In genomic region chr15:52568569-52569243, GRCh38 we compare ENCODE assay signal across 8 cellular contexts. TPM values are rescaled to one million over a fixed set of nuclear protein-coding genes. Genes with fewer than 3 reads are reported as not detected.
DNase-seq lines count a peak whose midpoint lies in the region; ATAC-seq and TF ChIP-seq lines count a peak whose summit lies in the region.

Gene ARPP19 (minus strand): TSS chr15:52569030. CDS start chr15:52568892, 138 bp downstream.

- peaks cover 0 to under 1% (median 0%) of the 10 kb centered on the region in 7 donors for H3K9me3 Mint-ChIP-seq in CD4-positive, CD25-positive, alpha-beta regulatory T cell
- H3K9me3 Mint-ChIP-seq in activated CD8-positive, alpha-beta T cell treated with anti-CD3 and anti-CD28 coated beads for 36 hours: peaks cover under 1% of the 10 kb centered on the region

- peak; percentile 77 to 92 (median 79) for DNase-seq in CD4-positive, CD25-positive, alpha-beta regulatory T cell
- peak; percentile 98 for DNase-seq in NCI-H82 (lab: John Stamatoyannopoulos, UW)
- DNase-seq in activated CD8-positive, alpha-beta T cell treated with anti-CD3 and anti-CD28 coated beads for 36 hours: peak; percentile 90
- peak; percentile 95 for DNase-seq in ecto neural progenitor cell (ENCODE audit: low spot score)
- DNase-seq in lower lobe of right lung: peak; percentile 94
- peak; percentile 52 to 64 (median 59) for DNase-seq in stimulated activated CD4-positive, alpha-beta T cell treated with anti-CD3 and anti-CD28 coated beads, TNF-alpha, amount 100 ng/mL, for 4 hours (ENCODE audit: low read depth in 3 of 3)

- peak within 1 kb of the TSS; percentile 88 for H3K4me3 ChIP-seq in CD4-positive, CD25-positive, alpha-beta regulatory T cell (ENCODE audit: low read depth, low read length)
- H3K4me3 ChIP-seq in lower lobe of right lung: peak within 1 kb of the TSS; percentile 82

- intact Hi-C loops in activated CD8-positive, alpha-beta T cell treated with anti-CD3 and anti-CD28 coated beads for 36 hours (cut with micrococcal nuclease): loop anchor here (10.0 kb wide), 1 partner anchor 116 kb away; no protein-coding TSS in a partner anchor
- intact Hi-C loops in lower lobe of right lung (cut with DNase I): no loop called here

- peak within 1 kb of the TSS; percentile 99 to 100 (median 99) for H3K27ac Mint-ChIP-seq in CD4-positive, CD25-positive, alpha-beta regulatory T cell
- H3K27ac Mint-ChIP-seq in activated CD8-positive, alpha-beta T cell treated with anti-CD3 and anti-CD28 coated beads for 36 hours: peak within 1 kb of the TSS; percentile 98

- no peaks in the 10 kb centered on the region for H3K27me3 Mint-ChIP-seq in CD4-positive, CD25-positive, alpha-beta regulatory T cell
- H3K27me3 Mint-ChIP-seq in activated CD8-positive, alpha-beta T cell treated with anti-CD3 and anti-CD28 coated beads for 36 hours: no peaks in the 10 kb centered on the region

- POLR2A ChIA-PET in activated CD8-positive, alpha-beta T cell treated with anti-CD3 and anti-CD28 coated beads for 36 hours (lab: Charles Lee): interaction anchor here (0.6 to 1.6 kb wide), 5 partner anchors 9 to 316 kb away, joined by 3 to 5 read pairs (median 3); no protein-coding TSS in a partner anchor

- H3K9me3 ChIP-seq in CD4-positive, CD25-positive, alpha-beta regulatory T cell (ENCODE audit: control insufficient read depth in 2 of 2, low read length in 2 of 2): no peaks in the 10 kb centered on the region
- no peaks in the 10 kb centered on the region for H3K9me3 ChIP-seq in lower lobe of right lung

- CTCF ChIA-PET in activated CD8-positive, alpha-beta T cell treated with anti-CD3 and anti-CD28 coated beads for 36 hours (lab: Charles Lee): interaction anchor here (1.0 to 1.2 kb wide), 2 partner anchors 40 to 105 kb away, joined by 3 read pairs; partner anchors contain the start of gene MYO5A

- no peak for TF ChIP-seq CTCF in activated CD8-positive, alpha-beta T cell treated with anti-CD3 and anti-CD28 coated beads for 36 hours (IDR thresholded peaks at IDR 0.05)
- TF ChIP-seq CTCF in lower lobe of right lung (IDR thresholded peaks at IDR 0.05): no peak

- H3K36me3 ChIP-seq in CD4-positive, CD25-positive, alpha-beta regulatory T cell (ENCODE audit: control insufficient read depth, insufficient read depth, low read length): no peaks in the 10 kb centered on the region
- no peaks in the 10 kb centered on the region for H3K36me3 ChIP-seq in lower lobe of right lung

- H3K4me1 ChIP-seq in CD4-positive, CD25-positive, alpha-beta regulatory T cell (ENCODE audit: control insufficient read depth, insufficient read depth, low read length, poor library complexity, severe bottlenecking): peaks cover 47% of the 10 kb centered on the region
- H3K4me1 ChIP-seq in lower lobe of right lung: peaks cover 38% of the 10 kb centered on the region

- no peaks in the 10 kb centered on the region for H3K36me3 Mint-ChIP-seq in CD4-positive, CD25-positive, alpha-beta regulatory T cell
- H3K36me3 Mint-ChIP-seq in activated CD8-positive, alpha-beta T cell treated with anti-CD3 and anti-CD28 coated beads for 36 hours (ENCODE audit: low read depth): peaks cover 25% of the 10 kb centered on the region

- H3K27me3 ChIP-seq in CD4-positive, CD25-positive, alpha-beta regulatory T cell (ENCODE audit: control insufficient read depth, insufficient read depth, low read length): no peaks in the 10 kb centered on the region
- no peaks in the 10 kb centered on the region for H3K27me3 ChIP-seq in lower lobe of right lung (ENCODE audit: low read depth)

- peaks cover 25 to 45% (median 38%) of the 10 kb centered on the region in 4 donors for H3K4me1 Mint-ChIP-seq in CD4-positive, CD25-positive, alpha-beta regulatory T cell
- peaks cover 31% of the 10 kb centered on the region for H3K4me1 Mint-ChIP-seq in activated CD8-positive, alpha-beta T cell treated with anti-CD3 and anti-CD28 coated beads for 36 hours (ENCODE audit: low read depth)

- peak; percentile 72 to 74 for ATAC-seq in CD4-positive, CD25-positive, alpha-beta regulatory T cell (ENCODE audit: low read depth in 2 of 2)
- ATAC-seq in GM19438 (IDR thresholded peaks at IDR 0.05; ENCODE audit: low read depth, unreplicated experiment): peak; percentile 76
- ATAC-seq in HG03575 (IDR thresholded peaks at IDR 0.05; ENCODE audit: extremely low read depth, insufficient number of reproducible peaks, low FRiP score, unreplicated experiment): peak; percentile 43
- ATAC-seq in activated CD8-positive, alpha-beta T cell treated with anti-CD3 and anti-CD28 coated beads for 36 hours: peak; percentile 82
- peak; percentile 96 for ATAC-seq in lower lobe of right lung

- H3K4me3 Mint-ChIP-seq in CD4-positive, CD25-positive, alpha-beta regulatory T cell: peak within 1 kb of the TSS; percentile 94 to 99 (median 98)
- peak within 1 kb of the TSS; percentile 95 for H3K4me3 Mint-ChIP-seq in activated CD8-positive, alpha-beta T cell treated with anti-CD3 and anti-CD28 coated beads for 36 hours

- H3K27ac ChIP-seq in CD4-positive, CD25-positive, alpha-beta regulatory T cell (ENCODE audit: insufficient read depth, low read length, poor library complexity, severe bottlenecking): peak within 1 kb of the TSS; percentile 98
- peak within 1 kb of the TSS; percentile 97 for H3K27ac ChIP-seq in lower lobe of right lung

RNA-seq across cellular contexts. Expression of gene ARPP19, which starts in this region (rescaled TPM):
- 143 TPM for total RNA-seq in CD4-positive, CD25-positive, alpha-beta regulatory T cell
- 10 to 100 TPM; 72.1 to 83.1 (median 82.6) TPM for polyA plus RNA-seq in CD4-positive, CD25-positive, alpha-beta regulatory T cell
- 100 to 1,000 TPM; 129 TPM for total RNA-seq in activated CD8-positive, alpha-beta T cell treated with anti-CD3 and anti-CD28 coated beads for 36 hours
- total RNA-seq in lower lobe of right lung: 150 TPM

Comparison
In these comparisons a context has a peak if more than half of its experiments do, and no peak if none do; other contexts are left out.
1. Peak in every context shown above with its lines: DNase-seq, ATAC-seq, H3K4me3 ChIP-seq and H3K27ac ChIP-seq.
2. ATAC-seq: peak in every context shown above with its lines; median percentile 96 in lower lobe of right lung; 82 in activated CD8-positive, alpha-beta T cell treated with anti-CD3 and anti-CD28 coated beads for 36 hours; 76 in GM19438; 73 in CD4-positive, CD25-positive, alpha-beta regulatory T cell; 43 in HG03575.